In genomic region chr16:3754304-3754703, GRCh38 we compare ENCODE assay signal across 20 cellular contexts. TPM values are rescaled to one million over a fixed set of nuclear protein-coding genes. Genes with fewer than 3 reads are reported as not detected.
DNase-seq lines count a peak whose midpoint lies in the region; ATAC-seq and TF ChIP-seq lines count a peak whose summit lies in the region.
"Had no signal": no experiment of that assay in that cellular context is flagged by ENCODE, and none has a peak within 500 bp of the region (broad histone marks: within the 10 kb centered on the region; RNA-seq: fewer than 3 reads in every experiment).

No MANE protein-coding gene starts in this region.

- TF ChIP-seq CTCF in AG04449 (IDR thresholded peaks at IDR 0.05; ENCODE audit: insufficient read depth, low read length, missing control alignments), result no peak
- TF ChIP-seq CTCF in HFFc6 (IDR thresholded peaks at IDR 0.05), result no peak
- TF ChIP-seq CTCF in choroid plexus epithelial cell (conservative IDR thresholded peaks at IDR 0.05; ENCODE audit: low read depth, low read length), result no peak

- peaks cover 1% of the 10 kb centered on the region; the same call in 1 of the 2 replicates for H3K27me3 Mint-ChIP-seq in HFFc6 (ENCODE audit: insufficient read depth)
- H3K27me3 Mint-ChIP-seq: activated CD4-positive, alpha-beta memory T cell treated with anti-CD3 and anti-CD28 coated beads, Interleukin-2, amount 10 ng/mL, durations not matched to agents 7 days and 5 days; CD8-positive, alpha-beta memory T cell had no signal

- no peaks in the 10 kb centered on the region for H3K9me3 Mint-ChIP-seq in HFFc6
- H3K9me3 Mint-ChIP-seq: activated CD4-positive, alpha-beta memory T cell treated with anti-CD3 and anti-CD28 coated beads, Interleukin-2, amount 10 ng/mL, durations not matched to agents 7 days and 5 days; activated naive CD4-positive, alpha-beta T cell treated with anti-CD3 and anti-CD28 coated beads for 36 hours; CD8-positive, alpha-beta memory T cell; WTC11 had no signal

- H3K36me3 ChIP-seq in muscle layer of colon (ENCODE audit: insufficient read depth, low read length) (peaks cover 70% of the 10 kb centered on the region), aorta (ENCODE audit: control insufficient read depth in 1 of 2, insufficient read depth in 2 of 2, low read length in 1 of 2) (peaks cover 3 to 4% of the 10 kb centered on the region in 2 donors)

- H3K27me3 ChIP-seq in muscle layer of colon (ENCODE audit: control insufficient read depth in 1 of 2, insufficient read depth in 2 of 2, low read length in 2 of 2), result no peaks in the 10 kb centered on the region
- H3K27me3 ChIP-seq in aorta (ENCODE audit: control insufficient read depth in 1 of 2, insufficient read depth in 2 of 2, low read length in 1 of 2), result no peaks in the 10 kb centered on the region
- H3K27me3 ChIP-seq: body of pancreas, MG63, pancreas, suprapubic skin had no signal

- ATAC-seq in aorta (ENCODE audit: low FRiP score), result no peak
- ATAC-seq: body of pancreas, Panc1, pancreas, WTC11 had no signal

- H3K36me3 Mint-ChIP-seq in HFFc6 (ENCODE audit: low read depth), result peaks cover 59% of the 10 kb centered on the region

- intact Hi-C loops in aorta (cut with DNase I), result no loop called here

- CTCF ChIA-PET in AG04449 (lab: Yijun Ruan, JAX), result interaction anchor here (1.2 kb wide), 1 partner anchor 59 kb away, joined by 3 read pairs; no protein-coding TSS in a partner anchor

- peak overlapping the region; percentile 63 for H3K27ac Mint-ChIP-seq in HFFc6
- H3K27ac Mint-ChIP-seq: activated CD4-positive, alpha-beta memory T cell treated with anti-CD3 and anti-CD28 coated beads, Interleukin-2, amount 10 ng/mL, durations not matched to agents 7 days and 5 days; activated naive CD4-positive, alpha-beta T cell treated with anti-CD3 and anti-CD28 coated beads for 36 hours had no signal

- H3K27ac ChIP-seq in muscle layer of colon (ENCODE audit: low read depth, low read length) (peak overlapping the region; percentile 12), aorta (ENCODE audit: low read depth in 1 of 2, low read length in 2 of 2) (no peak overlapping the region)
- H3K27ac ChIP-seq: body of pancreas, epithelial cell of prostate, pancreas, suprapubic skin had no signal

- 39 to 45% methylated on average over 1 of the region's 1 CpG for WGBS in aorta, 2 donors

- H3K4me1 ChIP-seq in muscle layer of colon (ENCODE audit: insufficient read depth, low read length) (peaks cover 12% of the 10 kb centered on the region), aorta (ENCODE audit: control insufficient read depth in 1 of 2, insufficient read depth in 2 of 2, low read length in 2 of 2) (peaks cover 0 to 4% of the 10 kb centered on the region in 2 donors)
- H3K4me1 ChIP-seq: suprapubic skin had no signal

- H3K4me3 ChIP-seq in AG04449 (ENCODE audit: low read depth, low read length) (no peak overlapping the region), choroid plexus epithelial cell (ENCODE audit: low read depth, low read length) (no peak overlapping the region), muscle layer of colon (ENCODE audit: low read depth in 1 of 2, low read length in 2 of 2) (no peak overlapping the region), aorta (ENCODE audit: low read length in 2 of 2) (no peak overlapping the region)
- H3K4me3 ChIP-seq: body of pancreas, MG63, pancreas, suprapubic skin had no signal

- H3K4me3 Mint-ChIP-seq in HFFc6, result peak overlapping the region; percentile 32; the same call in 1 of the 2 replicates
- H3K4me3 Mint-ChIP-seq: activated CD4-positive, alpha-beta memory T cell treated with anti-CD3 and anti-CD28 coated beads, Interleukin-2, amount 10 ng/mL, durations not matched to agents 7 days and 5 days; activated naive CD4-positive, alpha-beta T cell treated with anti-CD3 and anti-CD28 coated beads for 36 hours; CD8-positive, alpha-beta memory T cell; WTC11 had no signal

- DNase-seq in AG04449 (ENCODE audit: low read depth, low spot score), result peak; percentile 26
- no peak for DNase-seq in HFFc6
- peak; percentile 69 for DNase-seq in choroid plexus epithelial cell (ENCODE audit: low read depth)
- DNase-seq in NCI-H1417 (lab: John Stamatoyannopoulos, UW), result no peak
- no peak for DNase-seq in aorta
- DNase-seq in stimulated activated CD4-positive, alpha-beta T cell treated with anti-CD3 and anti-CD28 coated beads, Interleukin-2, amount 100 ng/mL, for 24 hours, result no peak
- no peak for DNase-seq in stimulated activated naive CD4-positive, alpha-beta T cell (lab: John Stamatoyannopoulos, UW)
- DNase-seq: ACHN; activated CD4-positive, alpha-beta memory T cell treated with anti-CD3 and anti-CD28 coated beads, Interleukin-2, amount 10 ng/mL, durations not matched to agents 7 days and 5 days; activated naive CD4-positive, alpha-beta T cell treated with anti-CD3 and anti-CD28 coated beads for 36 hours; activated T-cell treated with anti-CD3 and anti-CD28 coated beads, Interleukin-2, amount 50 U/mL, for 1 hour; body of pancreas; CD8-positive, alpha-beta memory T cell; MG63; pancreas had no signal

- no peak overlapping the region for H3K9ac ChIP-seq in muscle layer of colon (ENCODE audit: low read length)

- peaks cover 26% of the 10 kb centered on the region for H3K4me1 Mint-ChIP-seq in HFFc6 (ENCODE audit: low read depth)
- H3K4me1 Mint-ChIP-seq: WTC11 had no signal

- H3K9me3 ChIP-seq in muscle layer of colon (ENCODE audit: low read length) (no peaks in the 10 kb centered on the region), aorta (ENCODE audit: control insufficient read depth, low read length) (no peaks in the 10 kb centered on the region)
- H3K9me3 ChIP-seq: body of pancreas, MG63, pancreas, suprapubic skin had no signal

- POLR2A ChIA-PET in AG04449 (lab: Yijun Ruan, JAX), result no interaction called here

RNA-seq across cellular contexts. Expression of gene TRAP1, which starts 37.0 kb away (rescaled TPM):
- total RNA-seq in HFFc6 (2021; fragmentation: NEBNext Ultra II Directional; extraction: Animal tissue kit (Norgen Biotek cat#: 25700)), result 100 to 1,000 TPM in 4 of 6 experiments, 10 to 100 TPM in 2; 97.6 to 118 (median 103) TPM
- 10 to 100 TPM; 57.7 to 59.5 TPM for total RNA-seq in aorta
- polyA plus RNA-seq in aorta, result 100 to 1,000 TPM in 1 of 2 donors, 10 to 100 TPM in 1; 19.2 to 183 TPM

Comparison
In these comparisons a context has a peak if more than half of its experiments do, and no peak if none do; other contexts are left out.
1. DNase-seq: peak in AG04449 (single experiment) and choroid plexus epithelial cell (single experiment); none in HFFc6 (single experiment), NCI-H1417 (0 of 3), aorta (0 of 2), stimulated activated CD4-positive, alpha-beta T cell treated with anti-CD3 and anti-CD28 coated beads, Interleukin-2, amount 100 ng/mL, for 24 hours (0 of 2) and stimulated activated naive CD4-positive, alpha-beta T cell (0 of 6).